In the genomic region with DNA sequence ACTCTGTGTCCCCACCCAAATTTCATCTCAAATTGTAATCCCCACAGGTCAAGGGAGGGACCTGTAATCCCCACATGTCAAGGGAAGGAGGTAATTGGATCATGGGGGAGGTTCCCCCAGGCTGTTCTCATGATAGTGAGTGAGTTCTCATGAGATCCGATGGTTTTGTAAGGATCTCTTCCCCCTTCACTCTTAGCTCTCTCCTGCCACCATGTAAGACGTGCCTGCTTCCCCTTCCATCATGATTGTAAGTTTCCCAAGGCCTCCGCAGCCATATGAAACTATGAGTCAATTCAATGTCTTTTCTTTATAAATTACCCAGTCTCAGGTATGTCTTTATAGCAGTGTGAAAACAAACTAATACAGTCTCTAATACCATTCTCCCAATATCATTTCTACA, we compare ENCODE assay signal across 11 cellular contexts. TPM values are rescaled to one million over a fixed set of nuclear protein-coding genes. Genes with fewer than 3 reads are reported as not detected.
"Had no signal": no experiment of that assay in that cellular context is flagged by ENCODE, and none has a peak within 500 bp of the region (broad histone marks: within the 10 kb centered on the region; RNA-seq: fewer than 3 reads in every experiment).

No MANE protein-coding gene starts in this region.

RNA-seq across cellular contexts. Expression of gene ARMH2, which starts 47.8 kb away (rescaled TPM):
- total RNA-seq: activated CD4-positive, alpha-beta memory T cell treated with anti-CD3 and anti-CD28 coated beads for 36 hours; activated CD8-positive, alpha-beta memory T cell treated with anti-CD3 and anti-CD28 coated beads for 36 hours; activated T-cell treated with anti-CD3 and anti-CD28 coated beads, Interleukin-2, amount 50 U/mL, for 4 hours; activated T-cell treated with anti-CD3 and anti-CD28 coated beads, Interleukin-2, amount 50 U/mL, for 72 hours; activated T-helper 1 cell treated with anti-CD3 and anti-CD28 coated beads, Interleukin-12 subunit alpha, Interleukin-12 subunit beta, Interleukin-2, Interleukin-4 antibody, amounts not matched to agents 30 ng/mL and 10 ng/mL and 1 ng/mL, durations not matched to agents 14 hours and 24 hours and 36 hours; activated T-helper 2 cell treated with anti-CD3 and anti-CD28 coated beads, Interferon-gamma antibody, Interleukin-2, Interleukin-4, amounts not matched to agents 10 μg/mL and 5 μg/mL and 100 μg/mL, durations not matched to agents 14 hours and 24 hours and 36 hours; ascending aorta; bronchial epithelial cell; cardiac muscle cell; chondrocyte had no signal
- polyA plus RNA-seq: adipose tissue, cardiac muscle cell had no signal
